Comparison of ENCODE assay signal across 8 cellular contexts in the genomic region with DNA sequence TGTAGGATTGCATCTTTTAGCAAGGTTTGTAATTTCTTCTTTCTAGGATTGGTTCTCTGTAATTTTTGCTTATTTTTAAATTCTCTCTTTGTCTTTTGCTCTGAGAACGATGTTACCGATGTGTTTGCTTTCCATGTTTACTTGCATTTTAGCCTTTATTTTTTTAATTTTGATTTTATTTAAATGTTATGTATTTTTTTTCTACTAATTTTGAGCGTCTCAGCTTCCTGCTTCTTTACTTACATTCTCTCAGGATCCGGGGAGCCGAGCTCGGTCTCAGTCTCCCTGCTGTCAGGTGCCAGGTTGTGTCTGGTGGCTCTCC. TPM values are rescaled to one million over a fixed set of nuclear protein-coding genes. Genes with fewer than 3 reads are reported as not detected.
A peak's percentile ranks its signal among the peaks of the same experiment; 100 is the strongest.
DNase-seq lines count a peak whose midpoint lies in the region; ATAC-seq and TF ChIP-seq lines count a peak whose summit lies in the region.

No MANE protein-coding gene starts in this region.

- peaks cover 35% of the 10 kb centered on the region for H3K4me1 Mint-ChIP-seq in activated CD8-positive, alpha-beta memory T cell treated with anti-CD3 and anti-CD28 coated beads, Interleukin-2, amount 10 ng/mL, durations not matched to agents 7 days and 5 days

- peak overlapping the region; percentile 93 to 97 for H3K27ac ChIP-seq in thoracic aorta

- H3K9me3 ChIP-seq in thoracic aorta: no peaks in the 10 kb centered on the region

- H3K27me3 Mint-ChIP-seq in activated CD8-positive, alpha-beta memory T cell treated with anti-CD3 and anti-CD28 coated beads, Interleukin-2, amount 10 ng/mL, durations not matched to agents 7 days and 5 days: no peaks in the 10 kb centered on the region

- peaks cover 0 to 12% of the 10 kb centered on the region in 2 donors for H3K4me1 ChIP-seq in thoracic aorta (ENCODE audit: control insufficient read depth in 1 of 2, low read depth in 2 of 2)

- H3K27ac Mint-ChIP-seq in activated CD8-positive, alpha-beta memory T cell treated with anti-CD3 and anti-CD28 coated beads, Interleukin-2, amount 10 ng/mL, durations not matched to agents 7 days and 5 days: peak overlapping the region; percentile 100
- H3K27ac Mint-ChIP-seq in activated naive CD4-positive, alpha-beta T cell treated with anti-CD3 and anti-CD28 coated beads, Interleukin-2, amount 50 U/mL, for 72 hours: peak overlapping the region; percentile 99

- TF ChIP-seq CTCF in kidney epithelial cell (IDR thresholded peaks at IDR 0.05; ENCODE audit: insufficient read depth, low read length, poor library complexity, severe bottlenecking) (no peak), thoracic aorta (IDR thresholded peaks at IDR 0.05) (no peak)

- DNase-seq in activated CD8-positive, alpha-beta memory T cell treated with anti-CD3 and anti-CD28 coated beads, Interleukin-2, amount 10 ng/mL, durations not matched to agents 7 days and 5 days: no peak
- DNase-seq in activated CD8-positive, alpha-beta memory T cell treated with anti-CD3 and anti-CD28 coated beads, Interleukin-2, amount 50 U/mL, for 4 hours: no peak
- DNase-seq in activated naive CD4-positive, alpha-beta T cell treated with anti-CD3 and anti-CD28 coated beads, Interleukin-2, amount 50 U/mL, for 72 hours (ENCODE audit: low spot score in 2 of 2): no peak
- no peak for DNase-seq in kidney epithelial cell (ENCODE audit: low read depth)
- no peak for DNase-seq in thoracic aorta (ENCODE audit: low spot score)
- no peak for DNase-seq in AML-193 (lab: John Stamatoyannopoulos, UW)

- peak overlapping the region; percentile 96 for H3K4me3 Mint-ChIP-seq in activated CD8-positive, alpha-beta memory T cell treated with anti-CD3 and anti-CD28 coated beads, Interleukin-2, amount 10 ng/mL, durations not matched to agents 7 days and 5 days

- H3K36me3 Mint-ChIP-seq in activated CD8-positive, alpha-beta memory T cell treated with anti-CD3 and anti-CD28 coated beads, Interleukin-2, amount 10 ng/mL, durations not matched to agents 7 days and 5 days: peaks cover 4% of the 10 kb centered on the region
- peaks cover 0 to 6% of the 10 kb centered on the region in 2 donors for H3K36me3 Mint-ChIP-seq in activated naive CD4-positive, alpha-beta T cell treated with anti-CD3 and anti-CD28 coated beads, Interleukin-2, amount 50 U/mL, for 72 hours

- H3K4me3 ChIP-seq in kidney epithelial cell (ENCODE audit: low read depth, low read length) (peak overlapping the region; percentile 47), thoracic aorta (peak overlapping the region; percentile 79)

- no peak for ATAC-seq in activated CD8-positive, alpha-beta memory T cell treated with anti-CD3 and anti-CD28 coated beads, Interleukin-2, amount 10 ng/mL, durations not matched to agents 7 days and 5 days
- no peak for ATAC-seq in activated naive CD4-positive, alpha-beta T cell treated with anti-CD3 and anti-CD28 coated beads, Interleukin-2, amount 50 U/mL, for 72 hours
- ATAC-seq in thoracic aorta (ENCODE audit: insufficient number of reproducible peaks, low FRiP score, low read depth): no peak
- ATAC-seq in GM18502 (IDR thresholded peaks at IDR 0.05; ENCODE audit: poor library complexity, unreplicated experiment): no peak
- ATAC-seq in HG03045 (IDR thresholded peaks at IDR 0.05; ENCODE audit: unreplicated experiment): no peak

- no peaks in the 10 kb centered on the region for H3K27me3 ChIP-seq in kidney epithelial cell (ENCODE audit: control insufficient read depth, insufficient read depth, low read length)
- H3K27me3 ChIP-seq in thoracic aorta (replicated peaks; ENCODE audit: insufficient read depth): no peaks in the 10 kb centered on the region

- H3K36me3 ChIP-seq in kidney epithelial cell (ENCODE audit: control insufficient read depth, insufficient read depth, low read length) (no peaks in the 10 kb centered on the region), thoracic aorta (no peaks in the 10 kb centered on the region)

- no peaks in the 10 kb centered on the region for H3K9me3 Mint-ChIP-seq in activated CD8-positive, alpha-beta memory T cell treated with anti-CD3 and anti-CD28 coated beads, Interleukin-2, amount 10 ng/mL, durations not matched to agents 7 days and 5 days (ENCODE audit: low read depth)
- H3K9me3 Mint-ChIP-seq in activated naive CD4-positive, alpha-beta T cell treated with anti-CD3 and anti-CD28 coated beads, Interleukin-2, amount 50 U/mL, for 72 hours: no peaks in the 10 kb centered on the region

- CTCF ChIA-PET in activated CD8-positive, alpha-beta memory T cell treated with anti-CD3 and anti-CD28 coated beads, Interleukin-2, amount 10 ng/mL, durations not matched to agents 7 days and 5 days (lab: Charles Lee): interaction anchor here (1.2 to 9.4 kb wide), 11 partner anchors 9 to 465 kb away, joined by 3 to 165 read pairs (median 15); a partner anchor contains a TSS

RNA-seq across cellular contexts. Expression of a gene that starts 20.9 kb away (rescaled TPM):
- total RNA-seq in activated CD8-positive, alpha-beta memory T cell treated with anti-CD3 and anti-CD28 coated beads, Interleukin-2, amount 10 ng/mL, durations not matched to agents 7 days and 5 days: 10 to 100 TPM; 14.5 to 32.0 TPM
- total RNA-seq in activated naive CD4-positive, alpha-beta T cell treated with anti-CD3 and anti-CD28 coated beads, Interleukin-2, amount 50 U/mL, for 72 hours: 1 to 10 TPM; 5.3 to 8.4 TPM
- 0.34 and 0.79 TPM in 2 replicates for total RNA-seq in kidney epithelial cell
- total RNA-seq in thoracic aorta: 1 to 10 TPM; 3.2 to 5.3 TPM
